16 cellular contexts compared by ENCODE assay signal in the genomic region with DNA sequence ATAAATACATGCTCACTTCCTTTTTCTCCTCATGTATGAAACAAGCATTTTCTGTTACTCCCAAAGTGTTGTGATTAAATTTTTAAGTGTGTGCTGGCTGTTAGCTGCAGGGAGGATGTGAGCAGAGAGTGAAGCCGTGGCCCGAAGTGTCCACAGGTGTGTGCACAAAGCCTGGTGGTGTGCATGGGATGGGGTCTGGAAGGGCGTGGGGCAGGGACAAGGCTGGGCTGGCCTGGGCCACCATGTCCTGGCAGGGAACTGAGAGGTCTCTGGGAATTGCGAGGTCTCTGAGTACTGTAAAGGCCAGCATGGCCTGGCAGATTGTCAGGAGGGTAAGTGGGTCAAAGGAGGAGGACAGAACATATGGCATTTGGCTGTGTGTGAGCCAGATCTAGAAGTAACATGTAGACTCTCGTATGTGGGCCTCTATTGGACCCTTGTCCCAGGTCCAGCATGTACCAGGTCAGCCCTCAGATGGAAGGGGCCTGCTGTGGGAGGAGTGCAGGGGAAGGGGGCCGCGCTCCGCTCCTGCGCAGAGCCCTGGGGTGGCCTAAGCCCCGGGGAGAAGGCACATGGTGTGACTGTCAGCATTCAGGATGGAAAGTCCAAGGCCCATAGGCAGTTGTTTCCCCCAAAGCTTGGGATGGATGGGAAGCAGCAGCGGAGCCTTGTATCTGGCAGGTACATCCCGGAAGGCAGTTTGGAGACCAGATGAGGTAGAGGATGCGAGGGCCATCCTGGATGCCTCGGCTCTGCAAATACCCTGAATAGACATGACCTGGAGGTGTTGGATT. TPM values are rescaled to one million over a fixed set of nuclear protein-coding genes. Genes with fewer than 3 reads are reported as not detected.
A peak's percentile ranks its signal among the peaks of the same experiment; 100 is the strongest.
DNase-seq lines count a peak whose midpoint lies in the region; ATAC-seq, FAIRE-seq and TF ChIP-seq lines count a peak whose summit lies in the region.
"Had no signal": no experiment of that assay in that cellular context is flagged by ENCODE, and none has a peak within 500 bp of the region (broad histone marks: within the 10 kb centered on the region; RNA-seq: fewer than 3 reads in every experiment).

No MANE protein-coding gene starts in this region.

- no peak overlapping the region for H2BK5ac ChIP-seq in neuronal stem cell (ENCODE audit: low read length)

- no peak for TF ChIP-seq POLR2A in HepG2 (IDR thresholded peaks at IDR 0.05; ENCODE audit: insufficient read depth in 1 of 2, low read depth in 2 of 2, low read length in 2 of 2)
- no peak for TF ChIP-seq POLR2A in right lobe of liver (IDR thresholded peaks at IDR 0.05)

- DNase-seq in HepG2 (ENCODE audit: low spot score) (no peak), right lobe of liver (no peak), cerebellum (ENCODE audit: low spot score) (peak; percentile 82), neuronal stem cell (ENCODE audit: low spot score) (no peak), iPS-NIHi7 (ENCODE audit: extremely low spot score) (no peak), NCI-H524 treated with DMSO at 0.1 percent for 48 hours (lab: John Stamatoyannopoulos, UW) (no peak)
- DNase-seq in stimulated activated CD4-positive, alpha-beta T cell treated with anti-CD3 and anti-CD28 coated beads, Interleukin-2, amount 100 ng/mL, for 48 hours = no peak
- DNase-seq: AML-193; Caco-2; CD8-positive, alpha-beta memory T cell; DND-41; GF-D8; GM23248 had no signal

- no peaks in the 10 kb centered on the region for H3K36me3 ChIP-seq in HepG2 (replicated peaks in 1 of 2; ENCODE audit: control insufficient read depth in 1 of 2, insufficient read depth in 2 of 2, low read length in 2 of 2)
- H3K36me3 ChIP-seq in right lobe of liver = no peaks in the 10 kb centered on the region
- no peaks in the 10 kb centered on the region for H3K36me3 ChIP-seq in neuronal stem cell (replicated peaks in 1 of 2; ENCODE audit: control insufficient read depth in 2 of 2, insufficient read depth in 2 of 2, low read length in 2 of 2)
- H3K36me3 ChIP-seq: BLaER1 had no signal

- no peak overlapping the region for H4K91ac ChIP-seq in neuronal stem cell (ENCODE audit: low read depth, low read length, poor library complexity)

- BruUV-seq in HepG2 (replicated peaks; lab: Mats Ljungman, UMichigan) = no TSS peak

- H3K4ac ChIP-seq in neuronal stem cell (ENCODE audit: low read length) = no peak overlapping the region

- CTCF ChIA-PET in HepG2 (lab: Yijun Ruan, JAX; ENCODE audit: low intra/inter-chr PET ratio, low total read pairs) = no interaction called here

- H2BK120ac ChIP-seq in neuronal stem cell (ENCODE audit: low read depth, low read length) = no peak overlapping the region

- no peak overlapping the region for H4K8ac ChIP-seq in neuronal stem cell (ENCODE audit: low read depth, low read length)

- POLR2A ChIA-PET in HepG2 (lab: Yijun Ruan, JAX) = no interaction called here

- no peaks in the 10 kb centered on the region for H3K79me2 ChIP-seq in HepG2 (ENCODE audit: insufficient read depth, low read length)

- H2AFZ ChIP-seq in HepG2 (ENCODE audit: low read length) = no peak overlapping the region
- H2AFZ ChIP-seq in neuronal stem cell (ENCODE audit: low read length) = no peak overlapping the region
- H2AFZ ChIP-seq: GM23248 had no signal

- H2BK15ac ChIP-seq in neuronal stem cell (ENCODE audit: low read length) = no peak overlapping the region

- in situ Hi-C loops in HepG2 (cut with HindIII; ENCODE audit: extremely low pct_ligation_motif_present, low pct_unique_long_range_greater_than_20kb) = no loop called here

- no peak overlapping the region for H3K27ac ChIP-seq in HepG2 (ENCODE audit: extremely low read length, insufficient read depth, low read length)
- H3K27ac ChIP-seq in right lobe of liver = no peak overlapping the region
- H3K27ac ChIP-seq in neuronal stem cell (replicated peaks; ENCODE audit: low read length) = no peak overlapping the region
- H3K27ac ChIP-seq: 22Rv1, BLaER1, GM23248 had no signal

- H3K27me3 ChIP-seq in HepG2 (ENCODE audit: control insufficient read depth in 1 of 2, insufficient read depth in 2 of 2, low read length in 2 of 2) (peaks cover 0 to 9% of the 10 kb centered on the region in 2 experiments; a peak in 2 of 5 replicates), right lobe of liver (no peaks in the 10 kb centered on the region), neuronal stem cell (ENCODE audit: control insufficient read depth in 3 of 3, insufficient read depth in 3 of 3, low read depth in 1 of 3, low read length in 3 of 3) (no peaks in the 10 kb centered on the region)
- H3K27me3 ChIP-seq: BLaER1 had no signal

- no peaks in the 10 kb centered on the region for H4K20me1 ChIP-seq in HepG2 (ENCODE audit: insufficient read depth, low read length)
- H4K20me1 ChIP-seq: BLaER1 had no signal

- H3K18ac ChIP-seq in neuronal stem cell (ENCODE audit: low read length) = no peak overlapping the region

- no peaks in the 10 kb centered on the region for H3K79me1 ChIP-seq in neuronal stem cell (ENCODE audit: low read depth, low read length)

- FAIRE-seq in HepG2 (lab: Jason Lieb, UNC) = no peak
- FAIRE-seq: H54 had no signal

- intact Hi-C loops in HepG2 (cut with micrococcal nuclease; ENCODE audit: unreplicated experiment) (no loop called here), right lobe of liver (cut with DNase I) (no loop called here)

- TF ChIP-seq CTCF in HepG2 (CRISPR knock-in tag; IDR thresholded peaks at IDR 0.05) (no peak), right lobe of liver (IDR thresholded peaks at IDR 0.05) (no peak)

- 50% methylated on average over 14 of the region's 14 CpGs for WGBS in HepG2 (ENCODE audit: low lambda C conversion rate)
- WGBS in right lobe of liver (ENCODE audit: insufficient coverage, low coverage, low lambda C conversion rate, missing lambda C conversion rate) = 72% methylated on average over 8 of the region's 14 CpGs
- WGBS in neuronal stem cell (ENCODE audit: extremely low coverage in 2 of 2, insufficient read length in 2 of 2, insufficient replicate concordance in 1 of 2), 2 donors = no CpG with 5 or more reads among the region's 14 CpGs

- peak overlapping the region; percentile 47 for H2AK5ac ChIP-seq in neuronal stem cell (ENCODE audit: low read depth, low read length)

- no peak overlapping the region for H3K9ac ChIP-seq in HepG2 (ENCODE audit: insufficient read depth, low read depth, low read length)
- H3K9ac ChIP-seq in neuronal stem cell (ENCODE audit: low read depth, low read length, poor library complexity) = no peak overlapping the region
- H3K9ac ChIP-seq: BLaER1, GM23248 had no signal

- no peaks in the 10 kb centered on the region for H3K4me1 ChIP-seq in HepG2 (ENCODE audit: insufficient read depth, low read length)
- H3K4me1 ChIP-seq in right lobe of liver = no peaks in the 10 kb centered on the region
- H3K4me1 ChIP-seq in neuronal stem cell (ENCODE audit: control insufficient read depth in 2 of 2, insufficient read depth in 1 of 2, low read depth in 1 of 2, low read length in 2 of 2) = no peaks in the 10 kb centered on the region
- H3K4me1 ChIP-seq: BLaER1, Caco-2 had no signal

- TF ChIP-seq RAD21 in HepG2 (CRISPR knock-in tag; IDR thresholded peaks at IDR 0.05) = no peak

- ATAC-seq in HepG2 (0 out of 3 replicates have a peak, but pooled peaks have one; percentile 28), right lobe of liver (no peak)

- no peak overlapping the region for H3K23ac ChIP-seq in neuronal stem cell (ENCODE audit: low read depth, low read length, poor library complexity)

- H3K9me3 ChIP-seq in HepG2 (ENCODE audit: low read length) = no peaks in the 10 kb centered on the region
- H3K9me3 ChIP-seq in right lobe of liver = no peaks in the 10 kb centered on the region
- no peaks in the 10 kb centered on the region for H3K9me3 ChIP-seq in neuronal stem cell (replicated peaks in 1 of 2; ENCODE audit: control insufficient read depth in 2 of 2, insufficient read depth in 1 of 2, low read depth in 1 of 2, low read length in 2 of 2)
- H3K9me3 ChIP-seq: BLaER1, Caco-2 had no signal

- H3K4me2 ChIP-seq in HepG2 (ENCODE audit: low read depth, low read length) (no peak overlapping the region), neuronal stem cell (ENCODE audit: insufficient read depth, low read length, poor library complexity, severe bottlenecking) (no peak overlapping the region)
- H3K4me2 ChIP-seq: BLaER1 had no signal

- no peak overlapping the region for H2BK12ac ChIP-seq in neuronal stem cell (ENCODE audit: low read length)

- no peak overlapping the region for H3K14ac ChIP-seq in neuronal stem cell (ENCODE audit: low read length)

- H3K4me3 ChIP-seq in HepG2 (replicated peaks in 1 of 3; ENCODE audit: insufficient read depth in 1 of 3, low read depth in 2 of 3, low read length in 3 of 3) (no peak overlapping the region), right lobe of liver (no peak overlapping the region), neuronal stem cell (ENCODE audit: low read length in 2 of 2) (no peak overlapping the region)
- H3K4me3 ChIP-seq: BLaER1, GM23248 had no signal

- TF ChIP-seq EP300 in HepG2 (IDR thresholded peaks at IDR 0.05; ENCODE audit: low read depth in 2 of 2, low read length in 2 of 2) (no peak), HepG2 (CRISPR knock-in tag; IDR thresholded peaks at IDR 0.05; ENCODE audit: borderline replicate concordance) (no peak)

RNA-seq across cellular contexts. Expression of a gene that starts 45.1 kb away (rescaled TPM):
- total RNA-seq in HepG2 (2016; rRNA removed; fragmentation: Illumina TruSeq; extraction: Trizol) = not detected in 2 replicates
- not detected in 2 replicates for total RNA-seq in HepG2 (2016; cell fraction: cytosol; rRNA removed; fragmentation: Illumina TruSeq; extraction: Trizol; ENCODE audit: low read depth)
- not detected in 2 replicates for total RNA-seq in HepG2 (2016; cell fraction: insoluble cytoplasmic fraction; rRNA removed; fragmentation: Illumina TruSeq; extraction: Trizol)
- not detected in 2 replicates for total RNA-seq in HepG2 (2016; cell fraction: membrane; rRNA removed; fragmentation: Illumina TruSeq; extraction: Trizol)
- total RNA-seq in HepG2 (2016; cell fraction: nucleus; rRNA removed; fragmentation: Illumina TruSeq; extraction: Trizol) = not detected in 2 replicates
- not detected in 2 replicates for polyA plus RNA-seq in HepG2 (2011; rRNA removed)
- polyA plus RNA-seq in HepG2 (2011; cell fraction: cytosol; rRNA removed) = not detected in 2 replicates
- not detected in 2 replicates for polyA plus RNA-seq in HepG2 (2011; cell fraction: nucleus; rRNA removed)
- not detected in 2 replicates for polyA plus RNA-seq in HepG2 (2012)
- polyA plus RNA-seq in HepG2 (2016; cell fraction: cytosol; fragmentation: Illumina TruSeq; extraction: Trizol; ENCODE audit: low read depth) = not detected in 2 replicates
- polyA plus RNA-seq in HepG2 (2016; cell fraction: insoluble cytoplasmic fraction; fragmentation: Illumina TruSeq; extraction: Trizol; ENCODE audit: low read depth) = not detected in 2 replicates
- polyA plus RNA-seq in HepG2 (2016; cell fraction: membrane; fragmentation: Illumina TruSeq; extraction: Trizol; ENCODE audit: low read depth) = not detected in 2 replicates
- not detected in 2 replicates for polyA plus RNA-seq in HepG2 (2016; cell fraction: nucleus; fragmentation: Illumina TruSeq; extraction: Trizol; ENCODE audit: insufficient read depth, low read depth)
- polyA minus RNA-seq in HepG2 (2011; rRNA and poly(A)+ RNA removed; ENCODE audit: low replicate concordance) = not detected in 2 replicates
- polyA minus RNA-seq in HepG2 (2011; cell fraction: cytosol; rRNA and poly(A)+ RNA removed) = not detected in 2 replicates
- not detected in 2 replicates for polyA minus RNA-seq in HepG2 (2011; cell fraction: nucleus; rRNA and poly(A)+ RNA removed)
- under 1 TPM in 4 of 6 experiments, not detected in 2; 0.12 to 0.35 (median 0.23) TPM for total RNA-seq in right lobe of liver
- total RNA-seq in cerebellum = 20.1 TPM
- 0.28 TPM for polyA plus RNA-seq in neuronal stem cell (2013, experiment 1 of 2)
- 0.22 TPM for polyA plus RNA-seq in neuronal stem cell (2013, experiment 2 of 2)
- total RNA-seq: CD8-positive, alpha-beta memory T cell; GM23248 had no signal
- polyA plus RNA-seq: CD8-positive, alpha-beta memory T cell; GM23248 had no signal

Comparison
In these comparisons a context has a peak if more than half of its experiments do, and no peak if none do; other contexts are left out.
1. RNA of a gene that starts 45.1 kb away (total RNA-seq): 20.1 TPM in cerebellum (single experiment); 0.12 to 0.35 TPM in right lobe of liver and not detected in HepG2; every median in the first group is over 10 times any median in the second.